1 cellular context compared by ENCODE assay signal in genomic region chr2:195595825-195596224, GRCh38.
TF ChIP-seq lines count a peak whose summit lies in the region.

No MANE protein-coding gene starts in this region.

TF ChIP-seq in K562, 482 proteins besides CTCF, POLR2A, EP300 and RAD21 (continued from another document and continues in another):
- TF ChIP-seq CBFB (CRISPR knock-in tag; IDR thresholded peaks at IDR 0.05), result no peak
- no peak for TF ChIP-seq PHF20 (IDR thresholded peaks at IDR 0.05; ENCODE audit: partially characterized antibody)
- no peak for TF ChIP-seq ZNF174 (CRISPR knock-in tag; IDR thresholded peaks at IDR 0.05)
- no peak for TF ChIP-seq SMAD1 (IDR thresholded peaks at IDR 0.05; ENCODE audit: low read depth, low read length, partially characterized antibody)
- no peak for TF ChIP-seq ZNF589 (CRISPR knock-in tag; IDR thresholded peaks at IDR 0.05; ENCODE audit: low read depth)
- no peak for TF ChIP-seq PCBP1 (IDR thresholded peaks at IDR 0.05; ENCODE audit: low read depth, low read length, poor library complexity, severe bottlenecking)
- no peak for TF ChIP-seq ARID3B (CRISPR knock-in tag; IDR thresholded peaks at IDR 0.05; ENCODE audit: borderline replicate concordance)
- no peak for TF ChIP-seq HNRNPK (IDR thresholded peaks at IDR 0.05; ENCODE audit: low read depth, low read length, poor library complexity, severe bottlenecking)
- no peak for TF ChIP-seq USF2 (CRISPR knock-in tag; IDR thresholded peaks at IDR 0.05)
- no peak for TF ChIP-seq MTF1 (CRISPR knock-in tag; IDR thresholded peaks at IDR 0.05; ENCODE audit: borderline replicate concordance)
- TF ChIP-seq ZNF239 (CRISPR knock-in tag; IDR thresholded peaks at IDR 0.05), result no peak
- no peak for TF ChIP-seq ZNF561 (CRISPR knock-in tag; conservative IDR thresholded peaks at IDR 0.05)
- no peak for TF ChIP-seq ELK3 (CRISPR knock-in tag; IDR thresholded peaks at IDR 0.05)
- 0 out of 2 replicates have a peak, but pooled peaks have one; percentile 36 for TF ChIP-seq CEBPB (tag; IDR thresholded peaks at IDR 0.05)
- peak; percentile 65 for TF ChIP-seq MEIS2 (IDR thresholded peaks at IDR 0.05; ENCODE audit: partially characterized antibody)
- no peak for TF ChIP-seq SNIP1 (IDR thresholded peaks at IDR 0.05; ENCODE audit: low read depth)
- no peak for TF ChIP-seq MCM2 (IDR thresholded peaks at IDR 0.05; ENCODE audit: low read depth)
- no peak for TF ChIP-seq ZNF175 (CRISPR knock-in tag; IDR thresholded peaks at IDR 0.05; ENCODE audit: low read depth)
- TF ChIP-seq GTF2A2 (tag; IDR thresholded peaks at IDR 0.05), result no peak
- no peak for TF ChIP-seq RFX5 (IDR thresholded peaks at IDR 0.05; ENCODE audit: low read depth, low read length)
- TF ChIP-seq ZBTB40 (IDR thresholded peaks at IDR 0.05), result no peak
- TF ChIP-seq ZBTB40 (CRISPR knock-in tag; IDR thresholded peaks at IDR 0.05), result no peak
- no peak for TF ChIP-seq ZNF277 (CRISPR knock-in tag; IDR thresholded peaks at IDR 0.05; ENCODE audit: borderline replicate concordance)
- TF ChIP-seq ETV5 (CRISPR knock-in tag; IDR thresholded peaks at IDR 0.05; ENCODE audit: low read depth), result 0 out of 2 replicates have a peak, but pooled peaks have one; percentile 16
- TF ChIP-seq DMBX1 (CRISPR knock-in tag; IDR thresholded peaks at IDR 0.05; ENCODE audit: borderline replicate concordance), result peak; percentile 58; the same call in 1 of the 2 replicates
- no peak for TF ChIP-seq JUNB (CRISPR knock-in tag; conservative IDR thresholded peaks at IDR 0.05)
- TF ChIP-seq ZNF695 (CRISPR knock-in tag; IDR thresholded peaks at IDR 0.05), result no peak
- TF ChIP-seq NFE2L1 (tag; IDR thresholded peaks at IDR 0.05; ENCODE audit: borderline replicate concordance, low read depth), result no peak
- no peak for TF ChIP-seq STAT5B (CRISPR knock-in tag; IDR thresholded peaks at IDR 0.05)
- no peak for TF ChIP-seq ZNF79 (CRISPR knock-in tag; IDR thresholded peaks at IDR 0.05; ENCODE audit: low read depth)
- peak; percentile 89 to 94 for TF ChIP-seq KDM1A (IDR thresholded peaks at IDR 0.05)
- TF ChIP-seq HES1 (IDR thresholded peaks at IDR 0.05; ENCODE audit: low read depth), result peak; percentile 38; the same call in 1 of the 2 replicates
- TF ChIP-seq IRF2 (CRISPR knock-in tag; IDR thresholded peaks at IDR 0.05), result no peak
- TF ChIP-seq ZBTB49 (CRISPR knock-in tag; IDR thresholded peaks at IDR 0.05; ENCODE audit: borderline replicate concordance), result no peak
- TF ChIP-seq PML (IDR thresholded peaks at IDR 0.05; ENCODE audit: low read length), result peak; percentile 92
- no peak for TF ChIP-seq YY1 (IDR thresholded peaks at IDR 0.05; ENCODE audit: borderline replicate concordance in 1 of 3, control insufficient read depth in 1 of 3, extremely low read depth in 1 of 3, insufficient read depth in 3 of 3, insufficient read length in 1 of 3, insufficient replicate concordance in 2 of 3, low read depth in 1 of 3, low read length in 2 of 3)
- TF ChIP-seq XRCC4 (IDR thresholded peaks at IDR 0.05; ENCODE audit: extremely low read depth, insufficient read depth, insufficient read length), result no peak
- TF ChIP-seq MEF2A (IDR thresholded peaks at IDR 0.05; ENCODE audit: control insufficient read depth, low read depth, low read length), result no peak
- TF ChIP-seq BHLHE40 (IDR thresholded peaks at IDR 0.05; ENCODE audit: low read length), result peak; percentile 55; the same call in 1 of the 2 replicates
- TF ChIP-seq DPF2 (IDR thresholded peaks at IDR 0.05), result peak; percentile 95
- peak; percentile 60 for TF ChIP-seq MBD2 (IDR thresholded peaks at IDR 0.05; ENCODE audit: borderline replicate concordance, low read depth)
- TF ChIP-seq CAMTA2 (CRISPR knock-in tag; conservative IDR thresholded peaks at IDR 0.05), result no peak
- no peak for TF ChIP-seq CSDE1 (IDR thresholded peaks at IDR 0.05)
- no peak for TF ChIP-seq ZNF717 (CRISPR knock-in tag; IDR thresholded peaks at IDR 0.05)
- no peak for TF ChIP-seq ZNF282 (CRISPR knock-in tag; IDR thresholded peaks at IDR 0.05)
- no peak for TF ChIP-seq SLC30A9 (CRISPR knock-in tag; IDR thresholded peaks at IDR 0.05)
- no peak for TF ChIP-seq GTF2F1 (IDR thresholded peaks at IDR 0.05; ENCODE audit: low read depth, low read length)
- TF ChIP-seq ZNF77 (CRISPR knock-in tag; IDR thresholded peaks at IDR 0.05), result no peak
- TF ChIP-seq HCFC1 (IDR thresholded peaks at IDR 0.05; ENCODE audit: low read depth, low read length), result no peak
- TF ChIP-seq ZC3H4 (CRISPR knock-in tag; IDR thresholded peaks at IDR 0.05; ENCODE audit: borderline replicate concordance), result no peak
- peak; percentile 98 for TF ChIP-seq CBFA2T3 (IDR thresholded peaks at IDR 0.05)
- TF ChIP-seq LCOR (CRISPR knock-in tag; IDR thresholded peaks at IDR 0.05), result 0 out of 2 replicates have a peak, but pooled peaks have one; percentile 22
- TF ChIP-seq MYC (IDR thresholded peaks at IDR 0.05; ENCODE audit: low read depth, low read length), result no peak
- TF ChIP-seq MYC (CRISPR knock-in tag; IDR thresholded peaks at IDR 0.05; ENCODE audit: borderline replicate concordance, low read depth), result no peak
